25 cellular contexts compared by ENCODE assay signal in genomic region chr2:120229341-120229740, GRCh38. TPM values are rescaled to one million over a fixed set of nuclear protein-coding genes. Genes with fewer than 3 reads are reported as not detected.
DNase-seq lines count a peak whose midpoint lies in the region; ATAC-seq, FAIRE-seq and TF ChIP-seq lines count a peak whose summit lies in the region.
"Had no signal": no experiment of that assay in that cellular context is flagged by ENCODE, and none has a peak within 500 bp of the region (broad histone marks: within the 10 kb centered on the region; RNA-seq: fewer than 3 reads in every experiment).

No MANE protein-coding gene starts in this region.

- no peaks in the 10 kb centered on the region for H3K79me2 ChIP-seq in OCI-LY1 (ENCODE audit: insufficient read depth, low read length)

- peak overlapping the region; percentile 96 for H3K4me2 ChIP-seq in OCI-LY1 (ENCODE audit: low read length)

- no peak for TF ChIP-seq CTCF in OCI-LY1 (IDR thresholded peaks at IDR 0.05; ENCODE audit: low read length)

- H3K4me1 ChIP-seq in OCI-LY1 (ENCODE audit: insufficient read depth, low read length, severe bottlenecking), result peaks cover 86% of the 10 kb centered on the region

- H3K9me3 Mint-ChIP-seq in activated T-cell treated with anti-CD3 and anti-CD28 coated beads, Interleukin-2, amount 50 U/mL, for 72 hours, result no peaks in the 10 kb centered on the region
- H3K9me3 Mint-ChIP-seq in activated naive CD8-positive, alpha-beta T cell treated with anti-CD3 and anti-CD28 coated beads for 36 hours, result no peaks in the 10 kb centered on the region
- H3K9me3 Mint-ChIP-seq in stimulated activated naive B cell treated with anti-CD40 and anti-IgM and Interleukin-4, amounts not matched to agents 10 μg/mL and 1 μg/mL and 100 μg/mL, for 72 hours, result no peaks in the 10 kb centered on the region
- H3K9me3 Mint-ChIP-seq: H9 had no signal

- no peak overlapping the region for H2AFZ ChIP-seq in OCI-LY1 (ENCODE audit: low read length)

- no peaks in the 10 kb centered on the region for H3K27me3 Mint-ChIP-seq in activated T-cell treated with anti-CD3 and anti-CD28 coated beads, Interleukin-2, amount 50 U/mL, for 72 hours (ENCODE audit: low read depth)
- H3K27me3 Mint-ChIP-seq in activated naive CD8-positive, alpha-beta T cell treated with anti-CD3 and anti-CD28 coated beads for 36 hours, result no peaks in the 10 kb centered on the region
- H3K27me3 Mint-ChIP-seq in stimulated activated naive B cell treated with anti-CD40 and anti-IgM and Interleukin-4, amounts not matched to agents 10 μg/mL and 1 μg/mL and 100 μg/mL, for 72 hours, result no peaks in the 10 kb centered on the region

- peak overlapping the region; percentile 44 for H3K27ac Mint-ChIP-seq in activated T-cell treated with anti-CD3 and anti-CD28 coated beads, Interleukin-2, amount 50 U/mL, for 72 hours
- H3K27ac Mint-ChIP-seq in activated naive CD8-positive, alpha-beta T cell treated with anti-CD3 and anti-CD28 coated beads for 36 hours, result peak overlapping the region; percentile 17
- peak overlapping the region; percentile 53 for H3K27ac Mint-ChIP-seq in stimulated activated naive B cell treated with anti-CD40 and anti-IgM and Interleukin-4, amounts not matched to agents 10 μg/mL and 1 μg/mL and 100 μg/mL, for 72 hours
- H3K27ac Mint-ChIP-seq: CD14-positive monocyte, H9 had no signal

- H3K36me3 Mint-ChIP-seq in activated T-cell treated with anti-CD3 and anti-CD28 coated beads, Interleukin-2, amount 50 U/mL, for 72 hours (ENCODE audit: insufficient read depth in 2 of 2), result peaks cover 0 to 2% of the 10 kb centered on the region in 2 donors
- peaks cover 7% of the 10 kb centered on the region for H3K36me3 Mint-ChIP-seq in activated naive CD8-positive, alpha-beta T cell treated with anti-CD3 and anti-CD28 coated beads for 36 hours
- peaks cover 3 to 7% of the 10 kb centered on the region in 2 donors for H3K36me3 Mint-ChIP-seq in stimulated activated naive B cell treated with anti-CD40 and anti-IgM and Interleukin-4, amounts not matched to agents 10 μg/mL and 1 μg/mL and 100 μg/mL, for 72 hours

- peak overlapping the region; percentile 98 for H3K27ac ChIP-seq in OCI-LY1 (ENCODE audit: low read depth, low read length, poor library complexity, severe bottlenecking)
- H3K27ac ChIP-seq: colonic mucosa, esophagus squamous epithelium, gastrocnemius medialis, left lung, thoracic aorta had no signal

- no peak for FAIRE-seq in urothelium cell line (lab: Jason Lieb, UNC)
- FAIRE-seq: bronchial epithelial cell, K562 had no signal

- ATAC-seq in activated T-cell treated with anti-CD3 and anti-CD28 coated beads, Interleukin-2, amount 50 U/mL, for 72 hours (replicated peaks in 1 of 2), result no peak
- ATAC-seq in stimulated activated naive B cell treated with anti-CD40 and anti-IgM and Interleukin-4, amounts not matched to agents 10 μg/mL and 1 μg/mL and 100 μg/mL, for 72 hours (replicated peaks), result no peak
- ATAC-seq: activated CD4-positive, CD25-positive, alpha-beta regulatory T cell treated with anti-CD3 and anti-CD28 coated beads, Interleukin-2, amount 50 U/mL, for 24 hours; gastrocnemius medialis; K562; left lung; Right ventricle myocardium inferior had no signal

- H3K4me3 Mint-ChIP-seq in activated T-cell treated with anti-CD3 and anti-CD28 coated beads, Interleukin-2, amount 50 U/mL, for 72 hours, result peak overlapping the region; percentile 46 to 77
- H3K4me3 Mint-ChIP-seq in activated naive CD8-positive, alpha-beta T cell treated with anti-CD3 and anti-CD28 coated beads for 36 hours, result no peak overlapping the region
- H3K4me3 Mint-ChIP-seq in stimulated activated naive B cell treated with anti-CD40 and anti-IgM and Interleukin-4, amounts not matched to agents 10 μg/mL and 1 μg/mL and 100 μg/mL, for 72 hours, result peak overlapping the region in 1 of 2 donors; percentile 36
- H3K4me3 Mint-ChIP-seq: H9 had no signal

- no peaks in the 10 kb centered on the region for H4K20me1 ChIP-seq in OCI-LY1 (ENCODE audit: insufficient read depth, low read length)

- no peaks in the 10 kb centered on the region for H3K9me2 ChIP-seq in OCI-LY1 (ENCODE audit: low read depth, low read length)

- peak overlapping the region; percentile 61 for H3K4me3 ChIP-seq in OCI-LY1 (ENCODE audit: low read depth, low read length, poor library complexity, severe bottlenecking)
- H3K4me3 ChIP-seq: colonic mucosa, esophagus squamous epithelium, gastrocnemius medialis, K562, left lung, thoracic aorta had no signal

- DNase-seq in activated T-cell treated with anti-CD3 and anti-CD28 coated beads, Interleukin-2, amount 50 U/mL, for 72 hours, result no peak
- no peak for DNase-seq in activated T-cell treated with anti-CD3 and anti-CD28 coated beads, Interleukin-2, amount 50 U/mL, for 1 hour
- no peak for DNase-seq in activated naive CD8-positive, alpha-beta T cell treated with anti-CD3 and anti-CD28 coated beads for 36 hours
- no peak for DNase-seq in stimulated activated naive B cell treated with anti-CD40 and anti-IgM and Interleukin-4, amounts not matched to agents 10 μg/mL and 1 μg/mL and 100 μg/mL, for 72 hours
- DNase-seq in NOMO-1 treated with dmso at 0.1 percent for 144 hours (lab: John Stamatoyannopoulos, UW; ENCODE audit: unreplicated experiment), result no peak
- no peak for DNase-seq in urothelium cell line (ENCODE audit: low spot score)
- DNase-seq: activated effector memory CD4-positive, alpha-beta T cell treated with anti-CD3 and anti-CD28 coated beads, Interleukin-2, amount 50 U/mL, for 16 hours; amygdala; colonic mucosa; EL; esophagus squamous epithelium; gastrocnemius medialis; H9; hypothalamus; NCI-H2081 treated with DMSO at 0.1 percent for 48 hours; NCI-H345; NCI-H774 had no signal

- H3K9ac ChIP-seq in OCI-LY1 (ENCODE audit: low read length), result peak overlapping the region; percentile 86

- H3K4me1 Mint-ChIP-seq in activated T-cell treated with anti-CD3 and anti-CD28 coated beads, Interleukin-2, amount 50 U/mL, for 72 hours (ENCODE audit: low read depth), result peaks cover 77% of the 10 kb centered on the region
- H3K4me1 Mint-ChIP-seq in activated naive CD8-positive, alpha-beta T cell treated with anti-CD3 and anti-CD28 coated beads for 36 hours, result peaks cover 69% of the 10 kb centered on the region
- peaks cover 41 to 82% of the 10 kb centered on the region in 2 donors for H3K4me1 Mint-ChIP-seq in stimulated activated naive B cell treated with anti-CD40 and anti-IgM and Interleukin-4, amounts not matched to agents 10 μg/mL and 1 μg/mL and 100 μg/mL, for 72 hours

- no peaks in the 10 kb centered on the region; the same call in 1 of the 2 replicates for H3K36me3 ChIP-seq in OCI-LY1 (ENCODE audit: insufficient read depth, low read length)
- H3K36me3 ChIP-seq: colonic mucosa, esophagus squamous epithelium, gastrocnemius medialis, left lung, thoracic aorta had no signal

- H3K27me3 ChIP-seq in OCI-LY1 (ENCODE audit: insufficient read depth, low read length), result no peaks in the 10 kb centered on the region
- H3K27me3 ChIP-seq: colonic mucosa, esophagus squamous epithelium, gastrocnemius medialis, left lung had no signal

- H3F3A ChIP-seq in OCI-LY1 (ENCODE audit: insufficient read depth, low read length), result 0 out of 2 replicates have a peak, but pooled peaks cover 5% of the 10 kb centered on the region

- no peaks in the 10 kb centered on the region for H3K9me3 ChIP-seq in OCI-LY1 (ENCODE audit: low read length)
- H3K9me3 ChIP-seq: colonic mucosa, esophagus squamous epithelium, gastrocnemius medialis, left lung, thoracic aorta had no signal

RNA-seq across cellular contexts. Expression of gene TMEM185B, which starts 6.1 kb away (rescaled TPM):
- 10 to 100 TPM; 20.9 to 21.1 TPM for total RNA-seq in activated T-cell treated with anti-CD3 and anti-CD28 coated beads, Interleukin-2, amount 50 U/mL, for 72 hours
- 10 to 100 TPM; 23.2 to 24.2 TPM for total RNA-seq in activated naive CD8-positive, alpha-beta T cell treated with anti-CD3 and anti-CD28 coated beads for 36 hours

RNA-seq across cellular contexts. Expression of gene RALB, which starts 23.3 kb away (rescaled TPM):
- 10 to 100 TPM; 52.9 to 53.1 TPM for total RNA-seq in activated T-cell treated with anti-CD3 and anti-CD28 coated beads, Interleukin-2, amount 50 U/mL, for 72 hours
- 10 to 100 TPM; 16.6 to 16.7 TPM for total RNA-seq in activated naive CD8-positive, alpha-beta T cell treated with anti-CD3 and anti-CD28 coated beads for 36 hours
